In the genomic region with DNA sequence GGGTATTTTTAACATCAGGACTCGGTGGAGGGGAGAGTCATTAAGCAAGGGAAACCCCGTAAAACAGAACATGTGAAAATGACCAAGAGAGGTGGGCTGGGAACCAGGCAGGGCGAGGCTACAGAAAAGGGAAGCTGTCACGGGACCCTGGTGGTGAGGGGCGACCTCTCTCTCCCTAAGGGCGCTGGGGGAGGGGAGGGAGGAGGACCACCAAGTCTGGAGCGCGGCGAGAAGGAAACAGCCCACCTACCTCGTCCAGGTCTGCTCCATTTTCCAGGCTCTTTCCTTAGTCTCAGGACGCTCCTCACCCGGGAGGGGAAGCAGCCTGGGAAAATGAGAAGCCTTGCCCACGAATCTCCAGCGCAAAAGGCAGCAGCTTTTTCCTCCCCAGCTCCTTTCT, we compare ENCODE assay signal across 7 cellular contexts.
DNase-seq lines count a peak whose midpoint lies in the region; ATAC-seq, FAIRE-seq and TF ChIP-seq lines count a peak whose summit lies in the region.
"Not testable (repeated sequence)": the region's sequence is repeated elsewhere in the genome, so short reads cannot be mapped to it uniquely, and the experiment has no call there.

No MANE protein-coding gene starts in this region.

- not testable (repeated sequence) for H3K9ac ChIP-seq in GM12878 (ENCODE audit: control insufficient read depth, insufficient read depth, low read length)

- not testable (repeated sequence) for H3K27me3 ChIP-seq in GM12878 (replicated peaks in 1 of 2; ENCODE audit: control insufficient read depth in 2 of 2, insufficient read depth in 2 of 2, low read length in 1 of 2); gastroesophageal sphincter; gastrocnemius medialis

- CTCF ChIA-PET in GM12878 (lab: Yijun Ruan, JAX): not testable (repeated sequence)

- not testable (repeated sequence) for H3K79me2 ChIP-seq in GM12878 (ENCODE audit: control insufficient read depth, insufficient read depth, low read length)

- not testable (repeated sequence) for H3K27ac ChIP-seq in GM12878 (ENCODE audit: control insufficient read depth, insufficient read depth); gastroesophageal sphincter; gastrocnemius medialis

- TF ChIP-seq RAD21 in GM12878 (IDR thresholded peaks at IDR 0.05; ENCODE audit: insufficient read depth, low read depth, low read length): not testable (repeated sequence)

- not testable (repeated sequence) for H3K36me3 ChIP-seq in GM12878 (ENCODE audit: control insufficient read depth in 2 of 2, insufficient read depth in 2 of 2, low read length in 1 of 2); gastroesophageal sphincter; mucosa of descending colon (ENCODE audit: low read depth); gastrocnemius medialis

- not testable (repeated sequence) for H3K4me3 ChIP-seq in GM12878, gastroesophageal sphincter, mucosa of descending colon, gastrocnemius medialis

- H3K4me2 ChIP-seq in GM12878 (ENCODE audit: control insufficient read depth, insufficient read depth): not testable (repeated sequence)

- SMC1A ChIA-PET in GM12878 (lab: Charles Lee; ENCODE audit: uncharacterized antibody, unreplicated experiment): not testable (repeated sequence)

- not testable (repeated sequence) for TF ChIP-seq CTCF in GM12878 (IDR thresholded peaks at IDR 0.05 in 2 of 3, conservative IDR thresholded peaks at IDR 0.05 in 1 of 3; ENCODE audit: control insufficient read depth in 2 of 3, extremely low read depth in 1 of 3, insufficient read depth in 1 of 3, low read depth in 3 of 3, low read length in 3 of 3); gastroesophageal sphincter (IDR thresholded peaks at IDR 0.05); mucosa of descending colon (IDR thresholded peaks at IDR 0.05); gastrocnemius medialis (IDR thresholded peaks at IDR 0.05 in 4 of 5, conservative IDR thresholded peaks at IDR 0.05 in 1 of 5)

- DNase-seq in GM12878 (ENCODE audit: low read depth, low spot score); left colon; mucosa of descending colon; gastrocnemius medialis: not testable (repeated sequence)

- no CpG with 5 or more reads among the region's 14 CpGs for WGBS in GM12878 (ENCODE audit: insufficient coverage, insufficient replicate concordance, low lambda C conversion rate, missing lambda C conversion rate)
- no CpG with 5 or more reads among the region's 14 CpGs for WGBS in gastroesophageal sphincter (ENCODE audit: low coverage in 1 of 2), 2 donors

- in situ Hi-C loops in GM12878 (cut with MboI); gastrocnemius medialis (cut with MboI; ENCODE audit: low sequenced_read_pairs in 4 of 4): not testable (repeated sequence)

- RAD21 ChIA-PET in GM12878 (lab: Charles Lee; ENCODE audit: unreplicated experiment): not testable (repeated sequence)

- not testable (repeated sequence) for TF ChIP-seq EP300 in GM12878 (IDR thresholded peaks at IDR 0.05; ENCODE audit: borderline replicate concordance in 1 of 2, control insufficient read depth in 1 of 2, low read depth in 2 of 2, low read length in 2 of 2); gastroesophageal sphincter (IDR thresholded peaks at IDR 0.05)

- not testable (repeated sequence) for TF ChIP-seq POLR2A in GM12878 (IDR thresholded peaks at IDR 0.05; ENCODE audit: low read depth, low read length); gastroesophageal sphincter (IDR thresholded peaks at IDR 0.05); gastrocnemius medialis (IDR thresholded peaks at IDR 0.05)

- H4K20me1 ChIP-seq in GM12878 (ENCODE audit: control insufficient read depth, insufficient read depth): not testable (repeated sequence)

- not testable (repeated sequence) for FAIRE-seq in GM12878 (lab: Jason Lieb, UNC)

- H2AFZ ChIP-seq in GM12878 (ENCODE audit: control insufficient read depth, low read depth, low read length): not testable (repeated sequence)

- H3K4me1 ChIP-seq in GM12878 (ENCODE audit: control insufficient read depth, insufficient read depth, low read length); gastroesophageal sphincter; mucosa of descending colon (ENCODE audit: low read depth); gastrocnemius medialis: not testable (repeated sequence)

- not testable (repeated sequence) for BruUV-seq in GM12878 (replicated peaks; lab: Mats Ljungman, UMichigan)

- H3K9me3 ChIP-seq in GM12878 (replicated peaks; ENCODE audit: control insufficient read depth, insufficient read depth, low read length); gastroesophageal sphincter; mucosa of descending colon; gastrocnemius medialis: not testable (repeated sequence)

- intact Hi-C loops in GM12878 (cut with micrococcal nuclease; ENCODE audit: unreplicated experiment); left colon (cut with DNase I, micrococcal nuclease); mucosa of descending colon (cut with DNase I, micrococcal nuclease); gastrocnemius medialis (cut with DNase I; ENCODE audit: low total_unique reads): not testable (repeated sequence)

- POLR2A ChIA-PET in GM12878 (lab: Charles Lee): not testable (repeated sequence)

- peak; percentile 49 for ATAC-seq in GM18868 (IDR thresholded peaks at IDR 0.05; ENCODE audit: unreplicated experiment)
- ATAC-seq in SK-N-SH treated with all-trans-retinoic acid at 6 μM for 48 hours: peak; percentile 78
- peak; percentile 44 for ATAC-seq in GM12878
- peak; percentile 45 for ATAC-seq in gastroesophageal sphincter
- peak; percentile 50 for ATAC-seq in left colon
- peak; percentile 48 for ATAC-seq in mucosa of descending colon
- peak; percentile 29 to 30 for ATAC-seq in gastrocnemius medialis
